In the genomic region with DNA sequence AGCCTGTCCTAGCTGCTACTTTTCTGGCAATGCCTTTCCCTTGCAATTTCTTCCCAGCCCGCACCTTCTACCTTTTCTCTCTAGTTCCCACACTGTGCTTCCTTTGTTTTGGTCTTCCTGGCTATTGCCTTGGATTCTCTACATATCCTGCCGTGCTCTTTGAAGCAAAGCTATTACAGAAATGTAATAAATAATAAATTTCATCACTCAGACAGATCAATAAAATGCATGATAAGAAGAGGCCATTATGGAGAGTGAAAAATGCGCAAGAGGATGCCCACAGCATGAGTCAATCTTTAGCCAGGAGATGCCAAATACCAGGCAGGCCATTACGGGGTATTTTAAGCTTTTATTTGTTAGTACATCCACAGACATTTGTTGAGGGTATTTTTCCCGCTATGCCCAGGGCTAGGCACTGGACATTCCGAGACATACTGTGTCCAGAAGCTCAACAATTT, we compare ENCODE assay signal across 18 cellular contexts.
DNase-seq lines count a peak whose midpoint lies in the region; ATAC-seq and TF ChIP-seq lines count a peak whose summit lies in the region.
"Had no signal": no experiment of that assay in that cellular context is flagged by ENCODE, and none has a peak within 500 bp of the region (broad histone marks: within the 10 kb centered on the region; RNA-seq: fewer than 3 reads in every experiment).

No MANE protein-coding gene starts in this region.

- peaks cover 2% of the 10 kb centered on the region for H3K27me3 Mint-ChIP-seq in nephron progenitor cell (ENCODE audit: low read depth, poor library complexity)
- H3K27me3 Mint-ChIP-seq in activated CD8-positive, alpha-beta memory T cell treated with anti-CD3 and anti-CD28 coated beads, Interleukin-2, amount 10 ng/mL, durations not matched to agents 7 days and 5 days, result no peaks in the 10 kb centered on the region

- H3K4me3 Mint-ChIP-seq in nephron progenitor cell, result peak overlapping the region; percentile 35
- H3K4me3 Mint-ChIP-seq in activated CD8-positive, alpha-beta memory T cell treated with anti-CD3 and anti-CD28 coated beads, Interleukin-2, amount 10 ng/mL, durations not matched to agents 7 days and 5 days, result no peak overlapping the region

- H3K36me3 Mint-ChIP-seq in nephron progenitor cell (ENCODE audit: low read depth), result peaks cover 24% of the 10 kb centered on the region
- no peaks in the 10 kb centered on the region for H3K36me3 Mint-ChIP-seq in activated CD8-positive, alpha-beta memory T cell treated with anti-CD3 and anti-CD28 coated beads, Interleukin-2, amount 10 ng/mL, durations not matched to agents 7 days and 5 days

- DNase-seq in AG08395 (ENCODE audit: low spot score) (peak; percentile 27), HT1080 (ENCODE audit: low read depth) (peak; percentile 21), amniotic epithelial cell (ENCODE audit: low read depth) (peak; percentile 82), nephron progenitor cell (no peak)
- no peak for DNase-seq in activated CD8-positive, alpha-beta memory T cell treated with anti-CD3 and anti-CD28 coated beads, Interleukin-2, amount 10 ng/mL, durations not matched to agents 7 days and 5 days
- DNase-seq: activated effector memory CD4-positive, alpha-beta T cell treated with anti-CD3 and anti-CD28 coated beads, Interleukin-2, amount 50 U/mL, for 16 hours; GM23248; NCI-H1092; NCI-H2171 treated with DMSO at 0.1 percent for 48 hours; posterior cingulate gyrus; stimulated activated CD4-positive, alpha-beta T cell treated with anti-CD3 and anti-CD28 coated beads, Interleukin-12 subunit alpha, Interleukin-12 subunit beta, amount 100 ng/mL, for 4 hours; stimulated activated naive CD4-positive, alpha-beta T cell treated with Interleukin-2 at 50 U/mL for 16 hours; upper lobe of right lung had no signal

- ATAC-seq in HG02840 (IDR thresholded peaks at IDR 0.05; ENCODE audit: low FRiP score, unreplicated experiment) (no peak), HG02623 (IDR thresholded peaks at IDR 0.05; ENCODE audit: unreplicated experiment) (no peak), GM18520 (IDR thresholded peaks at IDR 0.05; ENCODE audit: unreplicated experiment) (no peak)
- ATAC-seq in activated CD8-positive, alpha-beta memory T cell treated with anti-CD3 and anti-CD28 coated beads, Interleukin-2, amount 10 ng/mL, durations not matched to agents 7 days and 5 days, result no peak
- ATAC-seq: A549, left lobe of liver, upper lobe of right lung had no signal

- CTCF ChIA-PET in activated CD8-positive, alpha-beta memory T cell treated with anti-CD3 and anti-CD28 coated beads, Interleukin-2, amount 10 ng/mL, durations not matched to agents 7 days and 5 days (lab: Charles Lee), result no interaction called here

- peaks cover 36% of the 10 kb centered on the region for H3K4me1 Mint-ChIP-seq in nephron progenitor cell
- no peaks in the 10 kb centered on the region for H3K4me1 Mint-ChIP-seq in activated CD8-positive, alpha-beta memory T cell treated with anti-CD3 and anti-CD28 coated beads, Interleukin-2, amount 10 ng/mL, durations not matched to agents 7 days and 5 days

- TF ChIP-seq CTCF in nephron progenitor cell (IDR thresholded peaks at IDR 0.05), result no peak

- H3K9me3 Mint-ChIP-seq in nephron progenitor cell, result peaks cover 17% of the 10 kb centered on the region
- no peaks in the 10 kb centered on the region for H3K9me3 Mint-ChIP-seq in activated CD8-positive, alpha-beta memory T cell treated with anti-CD3 and anti-CD28 coated beads, Interleukin-2, amount 10 ng/mL, durations not matched to agents 7 days and 5 days (ENCODE audit: low read depth)

- H3K27ac Mint-ChIP-seq in nephron progenitor cell, result peak overlapping the region; percentile 3
- no peak overlapping the region for H3K27ac Mint-ChIP-seq in activated CD8-positive, alpha-beta memory T cell treated with anti-CD3 and anti-CD28 coated beads, Interleukin-2, amount 10 ng/mL, durations not matched to agents 7 days and 5 days

Comparison
In these comparisons a context has a peak if more than half of its experiments do, and no peak if none do; other contexts are left out.
1. DNase-seq: peak in AG08395 (single experiment), HT1080 (single experiment) and amniotic epithelial cell (single experiment); none in nephron progenitor cell (single experiment) and activated CD8-positive, alpha-beta memory T cell treated with anti-CD3 and anti-CD28 coated beads, Interleukin-2, amount 10 ng/mL, durations not matched to agents 7 days and 5 days (single experiment).